14 cellular contexts compared by ENCODE assay signal in the genomic region with DNA sequence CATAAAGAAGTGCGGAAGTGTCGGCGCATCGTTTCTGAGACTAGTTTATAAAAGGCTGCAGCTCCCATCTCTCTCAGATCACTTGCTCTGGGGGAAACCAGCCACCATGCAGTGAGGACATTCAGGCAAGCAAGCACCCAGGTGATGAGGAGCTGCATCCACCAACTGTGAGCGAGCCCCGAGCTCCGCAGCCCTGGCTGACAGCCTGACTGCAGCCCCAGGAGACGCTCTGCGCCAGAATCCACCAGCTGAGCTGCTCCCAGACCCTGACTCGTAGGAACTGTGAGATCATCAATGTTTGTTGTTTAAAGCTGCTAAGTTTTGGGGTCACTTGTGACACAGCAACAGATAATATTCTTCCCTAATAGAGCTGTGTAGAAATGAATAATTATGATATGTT. TPM values are rescaled to one million over a fixed set of nuclear protein-coding genes. Genes with fewer than 3 reads are reported as not detected.
DNase-seq lines count a peak whose midpoint lies in the region; ATAC-seq and TF ChIP-seq lines count a peak whose summit lies in the region.
"Had no signal": no experiment of that assay in that cellular context is flagged by ENCODE, and none has a peak within 500 bp of the region (broad histone marks: within the 10 kb centered on the region; RNA-seq: fewer than 3 reads in every experiment).

No MANE protein-coding gene starts in this region.

- peaks cover 37% of the 10 kb centered on the region for H3K4me1 ChIP-seq in KMS-11 (ENCODE audit: low read depth, poor library complexity, severe bottlenecking)
- H3K4me1 ChIP-seq in osteoblast (ENCODE audit: insufficient read depth, low read length) = peaks cover 7% of the 10 kb centered on the region
- H3K4me1 ChIP-seq in sigmoid colon = peaks cover 0 to 12% (median 6%) of the 10 kb centered on the region in 4 donors

- 94 to 95% methylated on average over 10 of the region's 10 CpGs for WGBS in sigmoid colon, 2 donors

- intact Hi-C loops in sigmoid colon (cut with DNase I) = no loop called here

- no peaks in the 10 kb centered on the region for H3K9me3 Mint-ChIP-seq in activated CD4-positive, alpha-beta memory T cell treated with anti-CD3 and anti-CD28 coated beads, Interleukin-2, amount 10 ng/mL, durations not matched to agents 7 days and 5 days
- H3K9me3 Mint-ChIP-seq: CD4-positive, alpha-beta memory T cell; HFFc6 had no signal

- H3K27ac Mint-ChIP-seq in activated CD4-positive, alpha-beta memory T cell treated with anti-CD3 and anti-CD28 coated beads, Interleukin-2, amount 10 ng/mL, durations not matched to agents 7 days and 5 days = no peak overlapping the region
- H3K27ac Mint-ChIP-seq: CD4-positive, alpha-beta memory T cell; HFFc6 had no signal

- DNase-seq in NCI-H2171 (lab: John Stamatoyannopoulos, UW) = peak; percentile 42
- peak; percentile 23 for DNase-seq in osteoblast (ENCODE audit: insufficient read length, low spot score, missing footprints)
- no peak for DNase-seq in activated CD4-positive, alpha-beta memory T cell treated with anti-CD3 and anti-CD28 coated beads, Interleukin-2, amount 10 ng/mL, durations not matched to agents 7 days and 5 days
- no peak for DNase-seq in sigmoid colon
- DNase-seq: C1 segment of cervical spinal cord; Calu3; CD4-positive, alpha-beta memory T cell; DMS53; GF-D8; GOT3; HFFc6 had no signal

- H3K4me3 ChIP-seq in KMS-11 (IDR thresholded peaks at IDR 0.05; ENCODE audit: insufficient read depth, low read depth, low read length) = no peak overlapping the region
- no peak overlapping the region for H3K4me3 ChIP-seq in osteoblast (ENCODE audit: insufficient read depth, low read length)
- H3K4me3 ChIP-seq in sigmoid colon = no peak overlapping the region
- H3K4me3 ChIP-seq: HAP-1 had no signal

- no peak overlapping the region for H3K9ac ChIP-seq in KMS-11

- POLR2A ChIA-PET in activated CD4-positive, alpha-beta memory T cell treated with anti-CD3 and anti-CD28 coated beads, Interleukin-2, amount 10 ng/mL, durations not matched to agents 7 days and 5 days (lab: Charles Lee) = interaction anchor here (1.4 kb wide), 1 partner anchor 20 kb away, joined by 6 read pairs; no protein-coding TSS in a partner anchor

- no peaks in the 10 kb centered on the region for H4K20me1 ChIP-seq in KMS-11 (ENCODE audit: insufficient read depth)
- H4K20me1 ChIP-seq in osteoblast (ENCODE audit: insufficient read depth, low read length) = no peaks in the 10 kb centered on the region

- H3K36me3 Mint-ChIP-seq in activated CD4-positive, alpha-beta memory T cell treated with anti-CD3 and anti-CD28 coated beads, Interleukin-2, amount 10 ng/mL, durations not matched to agents 7 days and 5 days (ENCODE audit: low read depth) = no peaks in the 10 kb centered on the region

- TF ChIP-seq CTCF in KMS-11 (conservative IDR thresholded peaks at IDR 0.05; ENCODE audit: low read depth, low read length) (no peak), osteoblast (IDR thresholded peaks at IDR 0.05; ENCODE audit: extremely low read depth, low read depth, low read length) (no peak), sigmoid colon (IDR thresholded peaks at IDR 0.05) (no peak)

- TF ChIP-seq EP300 in sigmoid colon (IDR thresholded peaks at IDR 0.05) = no peak

- no peaks in the 10 kb centered on the region for H3K36me3 ChIP-seq in KMS-11 (ENCODE audit: insufficient read depth)
- peaks cover 6% of the 10 kb centered on the region for H3K36me3 ChIP-seq in osteoblast (ENCODE audit: insufficient read depth, low read length)
- H3K36me3 ChIP-seq in sigmoid colon = peaks cover 0 to 54% (median 15%) of the 10 kb centered on the region in 4 donors
- H3K36me3 ChIP-seq: HAP-1 had no signal

- H3K4me2 ChIP-seq in KMS-11 = peak overlapping the region; percentile 35; the same call in 1 of the 2 replicates
- H3K4me2 ChIP-seq in osteoblast (ENCODE audit: insufficient read depth, low read length) = no peak overlapping the region

- ATAC-seq in GM21528 (IDR thresholded peaks at IDR 0.05; ENCODE audit: low FRiP score, unreplicated experiment) = no peak

- peaks cover 7% of the 10 kb centered on the region; the same call in 1 of the 2 replicates for H3K79me2 ChIP-seq in KMS-11 (ENCODE audit: insufficient read depth, low read depth)
- H3K79me2 ChIP-seq in osteoblast (ENCODE audit: insufficient read depth, low read length) = peaks cover 6% of the 10 kb centered on the region

- H3K4me3 Mint-ChIP-seq in activated CD4-positive, alpha-beta memory T cell treated with anti-CD3 and anti-CD28 coated beads, Interleukin-2, amount 10 ng/mL, durations not matched to agents 7 days and 5 days = no peak overlapping the region
- H3K4me3 Mint-ChIP-seq: CD4-positive, alpha-beta memory T cell; HFFc6 had no signal

- CTCF ChIA-PET in activated CD4-positive, alpha-beta memory T cell treated with anti-CD3 and anti-CD28 coated beads, Interleukin-2, amount 10 ng/mL, durations not matched to agents 7 days and 5 days (lab: Charles Lee) = interaction anchor here (0.7 kb wide), 1 partner anchor 10 kb away, joined by 3 read pairs; no protein-coding TSS in a partner anchor

- no peaks in the 10 kb centered on the region for H3K27me3 Mint-ChIP-seq in activated CD4-positive, alpha-beta memory T cell treated with anti-CD3 and anti-CD28 coated beads, Interleukin-2, amount 10 ng/mL, durations not matched to agents 7 days and 5 days
- H3K27me3 Mint-ChIP-seq: CD4-positive, alpha-beta memory T cell had no signal

- H3K4me1 Mint-ChIP-seq in activated CD4-positive, alpha-beta memory T cell treated with anti-CD3 and anti-CD28 coated beads, Interleukin-2, amount 10 ng/mL, durations not matched to agents 7 days and 5 days = peaks cover 12% of the 10 kb centered on the region

- H3K9me3 ChIP-seq in osteoblast (ENCODE audit: low read depth, low read length) (no peaks in the 10 kb centered on the region), sigmoid colon (no peaks in the 10 kb centered on the region)
- H3K9me3 ChIP-seq: HAP-1 had no signal

- no peak overlapping the region for H2AFZ ChIP-seq in KMS-11 (ENCODE audit: low read depth)
- H2AFZ ChIP-seq in osteoblast (ENCODE audit: low read length) = no peak overlapping the region

- no peak for TF ChIP-seq POLR2A in sigmoid colon (IDR thresholded peaks at IDR 0.05)

- H3K27me3 ChIP-seq in KMS-11 (ENCODE audit: insufficient read depth, low read depth) (no peaks in the 10 kb centered on the region), osteoblast (ENCODE audit: insufficient read depth, low read length) (no peaks in the 10 kb centered on the region), sigmoid colon (no peaks in the 10 kb centered on the region)

- 0 out of 2 replicates have a peak overlapping the region, but pooled peaks have one; percentile 31 for H3K27ac ChIP-seq in KMS-11
- H3K27ac ChIP-seq in osteoblast (ENCODE audit: low read depth, low read length) = no peak overlapping the region
- H3K27ac ChIP-seq in sigmoid colon = no peak overlapping the region

RNA-seq across cellular contexts. Expression of gene TM2D3, which starts 5.0 kb away (rescaled TPM):
- 31.8 and 32.6 TPM in 2 replicates for total RNA-seq in osteoblast
- total RNA-seq in activated CD4-positive, alpha-beta memory T cell treated with anti-CD3 and anti-CD28 coated beads, Interleukin-2, amount 10 ng/mL, durations not matched to agents 7 days and 5 days = 10 to 100 TPM; 41.8 to 43.8 TPM
- 10 to 100 TPM; 49.3 to 61.4 (median 56.3) TPM for total RNA-seq in sigmoid colon
- polyA plus RNA-seq in sigmoid colon = 10 to 100 TPM; 17.1 to 35.6 (median 19.2) TPM

Comparison
In these comparisons a context has a peak if more than half of its experiments do, and no peak if none do; other contexts are left out.
1. DNase-seq: peak in NCI-H2171 (single experiment) and osteoblast (single experiment); none in activated CD4-positive, alpha-beta memory T cell treated with anti-CD3 and anti-CD28 coated beads, Interleukin-2, amount 10 ng/mL, durations not matched to agents 7 days and 5 days (single experiment) and sigmoid colon (single experiment).